Comparison of ENCODE assay signal across 8 cellular contexts in genomic region chr22:20885557-20886323, GRCh38. TPM values are rescaled to one million over a fixed set of nuclear protein-coding genes. Genes with fewer than 3 reads are reported as not detected.
A peak's percentile ranks its signal among the peaks of the same experiment; 100 is the strongest.
DNase-seq lines count a peak whose midpoint lies in the region; ATAC-seq and TF ChIP-seq lines count a peak whose summit lies in the region.

No MANE protein-coding gene starts in this region.

- no peaks in the 10 kb centered on the region for H3K9me3 Mint-ChIP-seq in brain

- H3K36me3 Mint-ChIP-seq in brain, result peaks cover 60% of the 10 kb centered on the region

- ATAC-seq in HG02973 (IDR thresholded peaks at IDR 0.05; ENCODE audit: unreplicated experiment), result no peak

- peak; percentile 76 for DNase-seq in GM10248 (ENCODE audit: extremely low spot score)
- peak; percentile 76 for DNase-seq in NB4 (ENCODE audit: low read depth)
- DNase-seq in SW480 (ENCODE audit: low spot score), result peak; percentile 67
- peak; percentile 53 for DNase-seq in iPS DF 4.7 (ENCODE audit: extremely low read depth, low spot score)
- peak; percentile 38 for DNase-seq in retinal pigment epithelial cell (ENCODE audit: low read depth)
- DNase-seq in effector CD4-positive, alpha-beta T cell, result no peak

- no peak for TF ChIP-seq POLR2A in NB4 (IDR thresholded peaks at IDR 0.05; ENCODE audit: extremely low read depth, insufficient read length)

- TF ChIP-seq CTCF in GM10248 (IDR thresholded peaks at IDR 0.05; ENCODE audit: control extremely low read depth, extremely low read depth, low read depth, missing control alignments) (peak; percentile 94), NB4 (IDR thresholded peaks at IDR 0.05; ENCODE audit: low read depth, low read length) (peak; percentile 93), brain (conservative IDR thresholded peaks at IDR 0.05) (peak; percentile 91 to 94), retinal pigment epithelial cell (conservative IDR thresholded peaks at IDR 0.05; ENCODE audit: low read depth, low read length) (peak; percentile 99)

- no peaks in the 10 kb centered on the region for H3K27me3 Mint-ChIP-seq in brain

- H3K27ac Mint-ChIP-seq in brain, result peak overlapping the region; percentile 60 to 85 (median 81)

- POLR2A ChIA-PET in GM10248 (lab: Yijun Ruan, JAX), result no interaction called here

- CTCF ChIA-PET in GM10248 (lab: Yijun Ruan, JAX), result interaction anchor here (0.6 to 4.5 kb wide), 29 partner anchors 8 to 207 kb away, joined by 3 to 37 read pairs (median 3); partner anchors contain the start of gene CRKL

- H3K4me1 Mint-ChIP-seq in brain, result peaks cover 7% of the 10 kb centered on the region

- H3K4me3 Mint-ChIP-seq in brain, result no peak overlapping the region

- H3K4me3 ChIP-seq in NB4 (ENCODE audit: low read depth, low read length) (no peak overlapping the region), retinal pigment epithelial cell (ENCODE audit: low read length) (no peak overlapping the region)

RNA-seq across cellular contexts. Expression of gene SNAP29, which starts 26.9 kb away (rescaled TPM):
- polyA plus RNA-seq in brain (ENCODE audit: insufficient read depth, low read depth, low replicate concordance), result 31.9 TPM

RNA-seq across cellular contexts. Expression of gene PI4KA, which starts 27.1 kb away (rescaled TPM):
- polyA plus RNA-seq in brain (ENCODE audit: insufficient read depth, low read depth, low replicate concordance), result 133 TPM

RNA-seq across cellular contexts. Expression of gene CRKL, which starts 31.5 kb away (rescaled TPM):
- 39.0 TPM for polyA plus RNA-seq in brain (ENCODE audit: insufficient read depth, low read depth, low replicate concordance)
